Comparison of ENCODE assay signal across 21 cellular contexts in the genomic region with DNA sequence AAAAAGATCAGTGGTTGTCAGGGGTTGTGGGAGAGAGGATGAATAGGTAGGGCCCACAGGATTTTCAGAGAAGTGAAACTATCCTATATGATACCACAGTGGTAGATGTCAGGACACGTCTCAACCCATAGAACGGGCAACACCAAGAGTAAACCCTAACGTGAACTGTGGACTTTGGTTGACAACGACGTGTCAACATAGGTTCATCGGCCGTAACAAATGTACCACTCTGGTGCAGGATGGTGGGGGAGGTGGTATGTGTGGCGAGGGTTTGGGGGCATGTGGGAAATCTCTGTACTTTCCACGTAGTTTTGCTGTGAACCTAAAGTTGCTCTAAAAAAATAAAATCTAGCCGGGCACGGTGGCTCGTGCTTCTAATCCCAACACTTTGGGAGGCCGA. TPM values are rescaled to one million over a fixed set of nuclear protein-coding genes. Genes with fewer than 3 reads are reported as not detected.
DNase-seq lines count a peak whose midpoint lies in the region; ATAC-seq and TF ChIP-seq lines count a peak whose summit lies in the region.
"Had no signal": no experiment of that assay in that cellular context is flagged by ENCODE, and none has a peak within 500 bp of the region (broad histone marks: within the 10 kb centered on the region; RNA-seq: fewer than 3 reads in every experiment).

No MANE protein-coding gene starts in this region.

- TF ChIP-seq CTCF in endothelial cell (IDR thresholded peaks at IDR 0.05; ENCODE audit: unreplicated experiment) (no peak), neural progenitor cell (IDR thresholded peaks at IDR 0.05) (no peak), ascending aorta (IDR thresholded peaks at IDR 0.05) (no peak)

- H4K20me1 ChIP-seq in neural progenitor cell (ENCODE audit: low read depth), result no peaks in the 10 kb centered on the region

- no peak overlapping the region for H3K4me3 ChIP-seq in neural progenitor cell
- no peak overlapping the region for H3K4me3 ChIP-seq in ascending aorta
- H3K4me3 ChIP-seq: GM23338, SJCRH30 had no signal

- H3K36me3 ChIP-seq in neural progenitor cell (no peaks in the 10 kb centered on the region), ascending aorta (no peaks in the 10 kb centered on the region)
- H3K36me3 ChIP-seq: SJCRH30 had no signal

- H3K27me3 Mint-ChIP-seq in endothelial cell (ENCODE audit: unreplicated experiment), result peaks cover 3% of the 10 kb centered on the region
- peaks cover 9% of the 10 kb centered on the region for H3K27me3 Mint-ChIP-seq in neural progenitor cell (ENCODE audit: insufficient read depth, low read depth)

- H3K4me1 Mint-ChIP-seq in endothelial cell (ENCODE audit: unreplicated experiment) (no peaks in the 10 kb centered on the region), neural progenitor cell (peaks cover 3% of the 10 kb centered on the region)

- H3K4me1 ChIP-seq in neural progenitor cell, result no peaks in the 10 kb centered on the region
- H3K4me1 ChIP-seq in ascending aorta, result no peaks in the 10 kb centered on the region
- H3K4me1 ChIP-seq: SJCRH30 had no signal

- no peaks in the 10 kb centered on the region for H3K79me2 ChIP-seq in neural progenitor cell (ENCODE audit: low read depth)

- H3F3A ChIP-seq in neural progenitor cell (ENCODE audit: low read depth), result no peaks in the 10 kb centered on the region

- no peak overlapping the region for H3K9ac ChIP-seq in neural progenitor cell

- ATAC-seq in Right ventricle myocardium inferior, result no peak
- ATAC-seq: CD8-positive, alpha-beta T cell; GM23338; Panc1 had no signal

- H3K27ac ChIP-seq in neural progenitor cell, result no peak overlapping the region
- no peak overlapping the region for H3K27ac ChIP-seq in ascending aorta
- H3K27ac ChIP-seq: SJCRH30 had no signal

- H3K4me2 ChIP-seq in neural progenitor cell, result no peak overlapping the region
- H3K4me2 ChIP-seq: GM23338 had no signal

- H3K9me3 Mint-ChIP-seq in endothelial cell (ENCODE audit: unreplicated experiment) (no peaks in the 10 kb centered on the region), neural progenitor cell (peaks cover 16% of the 10 kb centered on the region)

- intact Hi-C loops in cardiac septum (cut with DNase I), result no loop called here
- intact Hi-C loops in Right ventricle myocardium inferior (cut with DNase I), result no loop called here
- intact Hi-C loops in ascending aorta (cut with DNase I), result no loop called here

- H3K27me3 ChIP-seq in neural progenitor cell (peaks cover 8% of the 10 kb centered on the region), ascending aorta (no peaks in the 10 kb centered on the region)
- H3K27me3 ChIP-seq: SJCRH30 had no signal

- DNase-seq in cardiac septum (ENCODE audit: low spot score), result peak; percentile 55
- DNase-seq in Right ventricle myocardium inferior (ENCODE audit: missing footprints), result no peak
- DNase-seq in endothelial cell (ENCODE audit: low spot score), result no peak
- no peak for DNase-seq in neural progenitor cell (ENCODE audit: low spot score)
- DNase-seq in NCI-H1694 (lab: John Stamatoyannopoulos, UW), result no peak
- DNase-seq in ascending aorta (ENCODE audit: low spot score in 2 of 2), result no peak
- no peak for DNase-seq in DMS53 treated with DMSO at 0.1 percent for 48 hours (lab: John Stamatoyannopoulos, UW; ENCODE audit: unreplicated experiment)
- DNase-seq: 8988T; C1 segment of cervical spinal cord; CD8-positive, alpha-beta T cell; HCEC 1CT; KG1; NCI-H1417; NCI-H187; NCI-H2107; NCI-H2227 treated with DMSO at 0.1 percent for 48 hours; NCI-H510A; SJCRH30 had no signal

- peak overlapping the region; percentile 3 for H3K4me3 Mint-ChIP-seq in endothelial cell (ENCODE audit: unreplicated experiment)
- H3K4me3 Mint-ChIP-seq in neural progenitor cell, result peak overlapping the region; percentile 1
- H3K4me3 Mint-ChIP-seq: CD8-positive, alpha-beta T cell; GM23338 had no signal

- H3K27ac Mint-ChIP-seq in endothelial cell (ENCODE audit: unreplicated experiment), result no peak overlapping the region
- H3K27ac Mint-ChIP-seq in neural progenitor cell, result no peak overlapping the region
- H3K27ac Mint-ChIP-seq: CD8-positive, alpha-beta T cell; GM23338 had no signal

- no peak overlapping the region for H2AFZ ChIP-seq in neural progenitor cell (replicated peaks)
- H2AFZ ChIP-seq: GM23338 had no signal

- no peaks in the 10 kb centered on the region for H3K9me3 ChIP-seq in neural progenitor cell (ENCODE audit: low read depth)
- no peaks in the 10 kb centered on the region for H3K9me3 ChIP-seq in ascending aorta
- H3K9me3 ChIP-seq: SJCRH30 had no signal

- H3K36me3 Mint-ChIP-seq in endothelial cell (ENCODE audit: low read depth, unreplicated experiment), result peaks cover 4% of the 10 kb centered on the region
- H3K36me3 Mint-ChIP-seq in neural progenitor cell, result peaks cover 3% of the 10 kb centered on the region
- H3K36me3 Mint-ChIP-seq: CD8-positive, alpha-beta T cell had no signal

RNA-seq across cellular contexts. Expression of gene PIGZ, which starts 13.0 kb away (rescaled TPM):
- total RNA-seq in cardiac septum, result 5.9 TPM
- 2.8 TPM for total RNA-seq in Right ventricle myocardium inferior
- 3.5 TPM for total RNA-seq in endothelial cell (ENCODE audit: unreplicated experiment)
- total RNA-seq in neural progenitor cell (ENCODE audit: low replicate concordance), result 1.2 TPM in 1 of 2 replicates, not detected in the other
- total RNA-seq in ascending aorta, result 0.96 TPM
- total RNA-seq: CD8-positive, alpha-beta T cell; G401; GM23338 had no signal

RNA-seq across cellular contexts. Expression of gene NCBP2, which starts 39.3 kb away (rescaled TPM):
- total RNA-seq in cardiac septum (47.1 TPM), Right ventricle myocardium inferior (29.8 TPM), endothelial cell (ENCODE audit: unreplicated experiment) (61.0 TPM), neural progenitor cell (ENCODE audit: low replicate concordance) (68.4 and 80.8 TPM in 2 replicates), ascending aorta (16.9 TPM)

RNA-seq across cellular contexts. Expression of gene MELTF, which starts 48.0 kb away (rescaled TPM):
- total RNA-seq in cardiac septum (10.8 TPM), Right ventricle myocardium inferior (4.0 TPM), endothelial cell (ENCODE audit: unreplicated experiment) (2.9 TPM), neural progenitor cell (ENCODE audit: low replicate concordance) (0.28 and 4.2 TPM in 2 replicates), ascending aorta (21.6 TPM)
